ENCODE assay signal across 9 cellular contexts in genomic region chr19:55370305-55370988, GRCh38. TPM values are rescaled to one million over a fixed set of nuclear protein-coding genes. Genes with fewer than 3 reads are reported as not detected.
DNase-seq lines count a peak whose midpoint lies in the region; ATAC-seq and TF ChIP-seq lines count a peak whose summit lies in the region.
"Had no signal": no experiment of that assay in that cellular context is flagged by ENCODE, and none has a peak within 500 bp of the region (broad histone marks: within the 10 kb centered on the region; RNA-seq: fewer than 3 reads in every experiment).

Gene IL11 (minus strand): TSS chr19:55370463. CDS start chr19:55370310, 153 bp downstream.

- dilution Hi-C loops in mammary epithelial cell (cut with HindIII; ENCODE audit: low sequenced_read_pairs): no loop called here

- H3K4me3 Mint-ChIP-seq in mesothelial cell of epicardium: peak within 1 kb of the TSS; percentile 72
- H3K4me3 Mint-ChIP-seq in activated CD8-positive, alpha-beta memory T cell treated with anti-CD3 and anti-CD28 coated beads, Interleukin-2, amount 10 ng/mL, durations not matched to agents 7 days and 5 days: no peak within 1 kb of the TSS

- peaks cover 41% of the 10 kb centered on the region for H3K27me3 Mint-ChIP-seq in mesothelial cell of epicardium (ENCODE audit: low read depth)
- peaks cover 48% of the 10 kb centered on the region for H3K27me3 Mint-ChIP-seq in activated CD8-positive, alpha-beta memory T cell treated with anti-CD3 and anti-CD28 coated beads, Interleukin-2, amount 10 ng/mL, durations not matched to agents 7 days and 5 days

- H3K36me3 ChIP-seq in HUES64 (ENCODE audit: insufficient read depth, low read length) (no peaks in the 10 kb centered on the region), mammary epithelial cell (ENCODE audit: insufficient read depth, low read length) (no peaks in the 10 kb centered on the region)

- H3K4me1 ChIP-seq in HUES64 (ENCODE audit: insufficient read depth, low read length): peaks cover 19% of the 10 kb centered on the region
- peaks cover 29% of the 10 kb centered on the region for H3K4me1 ChIP-seq in mammary epithelial cell (ENCODE audit: insufficient read depth, low read length)

- H3K9me3 ChIP-seq in HUES64 (ENCODE audit: insufficient read depth, low read depth, low read length) (no peaks in the 10 kb centered on the region), mammary epithelial cell (replicated peaks; ENCODE audit: insufficient read depth, low read length) (no peaks in the 10 kb centered on the region)

- CTCF ChIA-PET in mammary epithelial cell (lab: Charles Lee; ENCODE audit: low non-redundant PET): no interaction called here
- CTCF ChIA-PET in activated CD8-positive, alpha-beta memory T cell treated with anti-CD3 and anti-CD28 coated beads, Interleukin-2, amount 10 ng/mL, durations not matched to agents 7 days and 5 days (lab: Charles Lee): interaction anchor here (1.6 kb wide), 1 partner anchor 68 kb away, joined by 5 read pairs; no protein-coding TSS in a partner anchor

- H3K4me1 Mint-ChIP-seq in mesothelial cell of epicardium: peaks cover 35% of the 10 kb centered on the region
- H3K4me1 Mint-ChIP-seq in activated CD8-positive, alpha-beta memory T cell treated with anti-CD3 and anti-CD28 coated beads, Interleukin-2, amount 10 ng/mL, durations not matched to agents 7 days and 5 days: peaks cover 6% of the 10 kb centered on the region

- TF ChIP-seq CTCF in AG10803 (conservative IDR thresholded peaks at IDR 0.05; ENCODE audit: low read length) (no peak), mammary epithelial cell (conservative IDR thresholded peaks at IDR 0.05 in 1 of 2, IDR thresholded peaks at IDR 0.05 in 1 of 2; ENCODE audit: extremely low read depth in 1 of 2, insufficient read depth in 1 of 2, low read depth in 1 of 2, low read length in 2 of 2) (no peak), mesothelial cell of epicardium (IDR thresholded peaks at IDR 0.05; ENCODE audit: unreplicated experiment) (no peak), omental fat pad (IDR thresholded peaks at IDR 0.05) (no peak)

- H3K27me3 ChIP-seq in HUES64 (ENCODE audit: insufficient read depth, low read length) (peaks cover 50% of the 10 kb centered on the region), mammary epithelial cell (ENCODE audit: insufficient read depth, low read length) (no peaks in the 10 kb centered on the region)

- peak within 1 kb of the TSS; percentile 36; the same call in 1 of the 2 replicates for H3K9ac ChIP-seq in HUES64 (ENCODE audit: low read depth, low read length)
- no peak within 1 kb of the TSS for H3K9ac ChIP-seq in mammary epithelial cell (ENCODE audit: insufficient read depth, low read length)

- no peak within 1 kb of the TSS for H3K27ac ChIP-seq in HUES64 (ENCODE audit: low read depth, low read length)
- peak within 1 kb of the TSS; percentile 0 for H3K27ac ChIP-seq in mammary epithelial cell (ENCODE audit: insufficient read depth, low read depth, low read length)

- 6% methylated on average over 18 of the region's 32 CpGs for WGBS in HUES64
- 36% methylated on average over 12 of the region's 32 CpGs for WGBS in mammary epithelial cell (ENCODE audit: low coverage, missing lambda C conversion rate)

- H3K79me2 ChIP-seq in mammary epithelial cell (ENCODE audit: insufficient read depth, low read length): no peaks in the 10 kb centered on the region

- no peaks in the 10 kb centered on the region for H3K9me3 Mint-ChIP-seq in mesothelial cell of epicardium
- H3K9me3 Mint-ChIP-seq in activated CD8-positive, alpha-beta memory T cell treated with anti-CD3 and anti-CD28 coated beads, Interleukin-2, amount 10 ng/mL, durations not matched to agents 7 days and 5 days (ENCODE audit: low read depth): no peaks in the 10 kb centered on the region

- in situ Hi-C loops in mammary epithelial cell (cut with MboI; ENCODE audit: low sequenced_read_pairs in 2 of 2): no loop called here

- peak within 1 kb of the TSS; percentile 98 for H3K4me2 ChIP-seq in mammary epithelial cell (ENCODE audit: insufficient read depth, low read depth, low read length)

- H3K27ac Mint-ChIP-seq in mesothelial cell of epicardium: peak within 1 kb of the TSS; percentile 81
- H3K27ac Mint-ChIP-seq in activated CD8-positive, alpha-beta memory T cell treated with anti-CD3 and anti-CD28 coated beads, Interleukin-2, amount 10 ng/mL, durations not matched to agents 7 days and 5 days: no peak within 1 kb of the TSS

- DNase-seq in AG10803 (ENCODE audit: low read depth): peak; percentile 37
- DNase-seq in mammary epithelial cell: no peak
- no peak for DNase-seq in mesothelial cell of epicardium (ENCODE audit: low spot score in 2 of 2, unreplicated experiment in 2 of 2)
- DNase-seq in stimulated activated CD4-positive, alpha-beta T cell treated with anti-CD3 and anti-CD28 coated beads, Interleukin-12 subunit alpha, Interleukin-12 subunit beta, amount 100 ng/mL, for 4 hours: no peak
- no peak for DNase-seq in omental fat pad (ENCODE audit: low spot score)
- no peak for DNase-seq in retina
- no peak for DNase-seq in activated CD8-positive, alpha-beta memory T cell treated with anti-CD3 and anti-CD28 coated beads, Interleukin-2, amount 10 ng/mL, durations not matched to agents 7 days and 5 days
- DNase-seq: KBM-7 had no signal

- no peak for ATAC-seq in omental fat pad (ENCODE audit: low FRiP score)
- no peak for ATAC-seq in activated CD8-positive, alpha-beta memory T cell treated with anti-CD3 and anti-CD28 coated beads, Interleukin-2, amount 10 ng/mL, durations not matched to agents 7 days and 5 days

- H3K4me3 ChIP-seq in AG10803 (ENCODE audit: low read length) (peak within 1 kb of the TSS; percentile 81), HUES64 (ENCODE audit: low read length) (peak within 1 kb of the TSS; percentile 54), mammary epithelial cell (replicated peaks in 1 of 3; ENCODE audit: insufficient read depth in 1 of 3, low read depth in 2 of 3, low read length in 3 of 3) (peak within 1 kb of the TSS; percentile 28 to 66 (median 62))

- H4K20me1 ChIP-seq in mammary epithelial cell (ENCODE audit: insufficient read depth, low read length): no peaks in the 10 kb centered on the region

- H2AFZ ChIP-seq in mammary epithelial cell (ENCODE audit: low read depth, low read length): peak within 1 kb of the TSS; percentile 84

- H3K36me3 Mint-ChIP-seq in mesothelial cell of epicardium: peaks cover 2% of the 10 kb centered on the region
- no peaks in the 10 kb centered on the region for H3K36me3 Mint-ChIP-seq in activated CD8-positive, alpha-beta memory T cell treated with anti-CD3 and anti-CD28 coated beads, Interleukin-2, amount 10 ng/mL, durations not matched to agents 7 days and 5 days

- intact Hi-C loops in mammary epithelial cell (cut with micrococcal nuclease): no loop called here

- BruUV-seq in mammary epithelial cell (replicated peaks; lab: Mats Ljungman, UMichigan): no TSS peak

RNA-seq across cellular contexts. Expression of gene IL11, which starts in this region (rescaled TPM):
- polyA plus RNA-seq in HUES64 (2013, experiment 1 of 2): 0.65 TPM
- 1.1 TPM for polyA plus RNA-seq in HUES64 (2013, experiment 2 of 2)
- total RNA-seq in mammary epithelial cell (1 to 10 TPM; 1.3 to 2.5 TPM), mesothelial cell of epicardium (10.0 to 12.9 TPM (median 11.6 TPM) in 3 replicates), omental fat pad (1 to 10 TPM in 1 of 4 donors, under 1 TPM in 1, not detected in 2; 0.28 to 1.2 TPM)
- 1.2 TPM for polyA plus RNA-seq in mammary epithelial cell
- polyA minus RNA-seq in mammary epithelial cell: 0.88 TPM
- total RNA-seq in activated CD8-positive, alpha-beta memory T cell treated with anti-CD3 and anti-CD28 coated beads, Interleukin-2, amount 10 ng/mL, durations not matched to agents 7 days and 5 days: under 1 TPM; 0.50 to 0.68 TPM
